8 cellular contexts compared by ENCODE assay signal in genomic region chr16:67660564-67661028, GRCh38. TPM values are rescaled to one million over a fixed set of nuclear protein-coding genes. Genes with fewer than 3 reads are reported as not detected.
DNase-seq lines count a peak whose midpoint lies in the region; ATAC-seq, FAIRE-seq and TF ChIP-seq lines count a peak whose summit lies in the region.

TSS of gene PARD6A (plus strand) at chr16:67660960. CDS start at chr16:67661039, 79 bp downstream.

- 3% methylated on average over 29 of the region's 48 CpGs for WGBS in A549 (ENCODE audit: missing lambda C conversion rate)

- TF ChIP-seq RAD21 in A549 (conservative IDR thresholded peaks at IDR 0.05 in 1 of 2, IDR thresholded peaks at IDR 0.05 in 1 of 2), result no peak

- no peak for TF ChIP-seq EP300 in A549 (IDR thresholded peaks at IDR 0.05)

- TF ChIP-seq CTCF in A549 (IDR thresholded peaks at IDR 0.05), result no peak
- TF ChIP-seq CTCF in WERI-Rb-1 (IDR thresholded peaks at IDR 0.05; ENCODE audit: low read depth, low read length), result no peak
- peak in 1 of 3 donors; percentile 5 for TF ChIP-seq CTCF in breast epithelium (IDR thresholded peaks at IDR 0.05)

- CTCF ChIA-PET in A549 (lab: Yijun Ruan, JAX), result interaction anchor here (0.8 to 8.6 kb wide), 9 partner anchors 8 to 146 kb away, joined by 3 to 51 read pairs (median 7); partner anchors contain the start of gene CARMIL2

- H3K4me2 ChIP-seq in A549, result peak within 1 kb of the TSS; percentile 80

- ATAC-seq in A549, result peak; percentile 66 to 81
- peak; percentile 78 for ATAC-seq in GM18868 (IDR thresholded peaks at IDR 0.05; ENCODE audit: unreplicated experiment)
- ATAC-seq in HG03139 (IDR thresholded peaks at IDR 0.05; ENCODE audit: unreplicated experiment), result peak; percentile 72

- intact Hi-C loops in breast epithelium (cut with DNase I; ENCODE audit: low total_unique reads), result loop anchor here (10.0 kb wide), 1 partner anchor 144 kb away; the partner anchor contains the start of genes RANBP10 and TSNAXIP1

- POLR2A ChIA-PET in A549 (lab: Yijun Ruan, JAX), result interaction anchor here (0.7 to 1.5 kb wide), 7 partner anchors 13 to 146 kb away, joined by 3 to 17 read pairs (median 4); partner anchors contain the start of genes CARMIL2, CTCF, RANBP10 and TSNAXIP1

- peaks cover 63% of the 10 kb centered on the region for H3K36me3 ChIP-seq in WERI-Rb-1
- H3K36me3 ChIP-seq in breast epithelium, result no peaks in the 10 kb centered on the region

- peak; percentile 23 for FAIRE-seq in A549 (lab: Jason Lieb, UNC)

- no peak for TF ChIP-seq POLR2A in A549 (IDR thresholded peaks at IDR 0.05; ENCODE audit: low read length)
- peak; percentile 1 for TF ChIP-seq POLR2A in breast epithelium (IDR thresholded peaks at IDR 0.05)

- DNase-seq in A549 (ENCODE audit: low read depth in 1 of 2, low spot score in 1 of 2) (peak; percentile 96 to 99), NCI-H2196 treated with DMSO at 0.1 percent for 48 hours (lab: John Stamatoyannopoulos, UW; ENCODE audit: unreplicated experiment) (peak; percentile 66), WERI-Rb-1 (peak; percentile 96), breast epithelium (ENCODE audit: low spot score in 2 of 2) (peak; percentile 84 to 90), iPS-NIHi11 (ENCODE audit: low spot score) (peak; percentile 96)

- H3K4me1 ChIP-seq in A549 (peaks cover 8% of the 10 kb centered on the region), breast epithelium (peaks cover 6 to 13% of the 10 kb centered on the region in 2 donors)

- no peaks in the 10 kb centered on the region for H3K9me3 ChIP-seq in A549
- no peaks in the 10 kb centered on the region for H3K9me3 ChIP-seq in WERI-Rb-1 (ENCODE audit: severe bottlenecking)
- H3K9me3 ChIP-seq in breast epithelium, result no peaks in the 10 kb centered on the region

- H3K27me3 ChIP-seq in WERI-Rb-1 (ENCODE audit: insufficient read depth, low read depth, severe bottlenecking), result no peaks in the 10 kb centered on the region
- H3K27me3 ChIP-seq in breast epithelium, result no peaks in the 10 kb centered on the region

- H3K4me3 ChIP-seq in A549 (peak within 1 kb of the TSS; percentile 91), WERI-Rb-1 (ENCODE audit: low read depth, low read length) (peak within 1 kb of the TSS; percentile 86), breast epithelium (peak within 1 kb of the TSS; percentile 84 to 97 (median 87)), skin epidermis (peak within 1 kb of the TSS; percentile 61 to 93 (median 74))

- H3K27ac ChIP-seq in A549, result peak within 1 kb of the TSS; percentile 90 to 92
- peak within 1 kb of the TSS; percentile 80 for H3K27ac ChIP-seq in WERI-Rb-1
- H3K27ac ChIP-seq in breast epithelium, result peak within 1 kb of the TSS; percentile 95 to 96
- H3K27ac ChIP-seq in skin epidermis, result peak within 1 kb of the TSS; percentile 46 to 91 (median 84)

TF ChIP-seq in A549, 52 proteins besides CTCF, POLR2A, EP300 and RAD21:
- no peak; the same call in 1 of the 3 replicates for TF ChIP-seq BCL3 (IDR thresholded peaks at IDR 0.05)
- 0 out of 2 replicates have a peak, but pooled peaks have one; percentile 22 for TF ChIP-seq MAX (IDR thresholded peaks at IDR 0.05)
- TF ChIP-seq PHF8 (IDR thresholded peaks at IDR 0.05; ENCODE audit: borderline replicate concordance, low read depth), result 0 out of 2 replicates have a peak, but pooled peaks have one; percentile 4
- no peak for TF ChIP-seq POLR2AphosphoS2 (conservative IDR thresholded peaks at IDR 0.05; ENCODE audit: low read length)
- TF ChIP-seq TP53 (CRISPR knock-in tag; IDR thresholded peaks at IDR 0.05), result no peak
- no peak for TF ChIP-seq HOXB13 (CRISPR knock-in tag; IDR thresholded peaks at IDR 0.05; ENCODE audit: low read depth)
- TF ChIP-seq MYC (IDR thresholded peaks at IDR 0.05; ENCODE audit: borderline replicate concordance, low read length), result 0 out of 2 replicates have a peak, but pooled peaks have one; percentile 49
- no peak for TF ChIP-seq SMC3 (IDR thresholded peaks at IDR 0.05)
- no peak for TF ChIP-seq NFE2L2 (conservative IDR thresholded peaks at IDR 0.05; ENCODE audit: low read length)
- TF ChIP-seq TFCP2L1 (CRISPR knock-in tag; IDR thresholded peaks at IDR 0.05), result peak; percentile 39; the same call in 1 of the 2 replicates
- no peak for TF ChIP-seq FOSL2 (IDR thresholded peaks at IDR 0.05)
- peak; percentile 61 for TF ChIP-seq FOSL2 (CRISPR knock-in tag; IDR thresholded peaks at IDR 0.05)
- TF ChIP-seq RARB (CRISPR knock-in tag; IDR thresholded peaks at IDR 0.05), result no peak
- no peak for TF ChIP-seq HEYL (CRISPR knock-in tag; IDR thresholded peaks at IDR 0.05)
- 0 out of 2 replicates have a peak, but pooled peaks have one; percentile 4 for TF ChIP-seq ZC3H11A (IDR thresholded peaks at IDR 0.05)
- 0 out of 5 replicates have a peak, but pooled peaks of 1 of the 2 experiments have one; percentile 49 for TF ChIP-seq JUN (IDR thresholded peaks at IDR 0.05)
- no peak for TF ChIP-seq ATOH8 (CRISPR knock-in tag; IDR thresholded peaks at IDR 0.05; ENCODE audit: low read depth)
- TF ChIP-seq KDM1A (IDR thresholded peaks at IDR 0.05; ENCODE audit: low read depth), result peak; percentile 31; the same call in 1 of the 2 replicates
- no peak for TF ChIP-seq MAFK (IDR thresholded peaks at IDR 0.05; ENCODE audit: partially characterized antibody)
- peak; percentile 61 to 91; a peak in 3 of 4 replicates for TF ChIP-seq CEBPB (IDR thresholded peaks at IDR 0.05)

RNA-seq across cellular contexts. Expression of gene PARD6A, which starts in this region (rescaled TPM):
- polyA plus RNA-seq in A549 (2011; rRNA removed), result 1.7 and 1.8 TPM in 2 replicates
- polyA plus RNA-seq in A549 (2012; cell fraction: cytosol; rRNA removed), result 3.2 and 3.6 TPM in 2 replicates
- polyA plus RNA-seq in A549 (2012; cell fraction: nucleus; rRNA removed), result 1.3 and 2.2 TPM in 2 replicates
- 1.4 to 2.2 TPM (median 1.9 TPM) in 3 replicates for polyA plus RNA-seq in A549 (2017; fragmentation: RNase III; extraction: RNeasy Plus Mini Kit Qiagen cat#74134 plus additional on column Dnase treatment)
- polyA minus RNA-seq in A549 (2011; rRNA and poly(A)+ RNA removed), result 1.2 and 2.5 TPM in 2 replicates
- total RNA-seq in breast epithelium, result 1 to 10 TPM; 6.4 to 8.5 (median 7.2) TPM

Comparison
In these comparisons a context has a peak if more than half of its experiments do, and no peak if none do; other contexts are left out.
1. Peak in every context shown above with its lines: DNase-seq, ATAC-seq, H3K4me3 ChIP-seq and H3K27ac ChIP-seq.